ENCODE assay signal across 8 cellular contexts in the genomic region with DNA sequence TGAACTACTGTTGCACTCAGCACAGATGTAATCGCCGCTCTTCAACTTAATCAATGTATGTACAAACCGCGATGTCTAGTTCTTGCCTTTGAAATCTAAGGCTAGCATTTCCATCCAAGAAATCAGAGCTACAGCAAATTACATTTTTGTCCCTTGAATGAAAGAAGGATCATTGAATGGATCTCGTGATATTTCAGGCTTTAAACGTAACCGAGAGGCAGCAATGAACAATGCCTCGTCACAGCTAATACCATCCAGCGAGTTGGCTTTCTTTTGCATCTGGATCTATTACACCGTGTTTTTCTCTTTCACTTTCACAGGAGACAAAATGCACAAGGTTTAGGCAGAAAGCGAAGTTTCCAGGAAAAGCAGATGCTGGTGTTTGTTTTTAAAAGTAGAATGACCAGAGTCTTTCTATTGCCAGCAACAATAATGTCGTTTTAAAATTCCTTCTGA. TPM values are rescaled to one million over a fixed set of nuclear protein-coding genes. Genes with fewer than 3 reads are reported as not detected.
A peak's percentile ranks its signal among the peaks of the same experiment; 100 is the strongest.
DNase-seq lines count a peak whose midpoint lies in the region; ATAC-seq and TF ChIP-seq lines count a peak whose summit lies in the region.

No MANE protein-coding gene starts in this region.

- no peaks in the 10 kb centered on the region for H3K36me3 Mint-ChIP-seq in activated T-cell treated with anti-CD3 and anti-CD28 coated beads, Interleukin-2, amount 50 U/mL, for 4 hours (ENCODE audit: insufficient read depth)
- H3K36me3 Mint-ChIP-seq in IgD-negative memory B cell = no peaks in the 10 kb centered on the region
- no peaks in the 10 kb centered on the region for H3K36me3 Mint-ChIP-seq in activated naive CD8-positive, alpha-beta T cell treated with anti-CD3 and anti-CD28 coated beads, Interleukin-2, amount 10 ng/mL, durations not matched to agents 7 days and 5 days

- H3K27me3 ChIP-seq in iPS-18a (ENCODE audit: control insufficient read depth, insufficient read depth, low read length) (peaks cover 37% of the 10 kb centered on the region), smooth muscle cell (ENCODE audit: low read depth) (no peaks in the 10 kb centered on the region)

- peaks cover 55% of the 10 kb centered on the region for H3K79me2 ChIP-seq in smooth muscle cell (ENCODE audit: low read depth)

- no peaks in the 10 kb centered on the region for H3K36me3 ChIP-seq in iPS-18a (ENCODE audit: control insufficient read depth, low read depth, low read length)
- no peaks in the 10 kb centered on the region for H3K36me3 ChIP-seq in smooth muscle cell (ENCODE audit: low read depth)

- POLR2A ChIA-PET in activated naive CD8-positive, alpha-beta T cell treated with anti-CD3 and anti-CD28 coated beads, Interleukin-2, amount 10 ng/mL, durations not matched to agents 7 days and 5 days (lab: Charles Lee) = no interaction called here

- WGBS in smooth muscle cell (ENCODE audit: low lambda C conversion rate) = 3% methylated on average over 12 of the region's 12 CpGs

- H3K4me3 Mint-ChIP-seq in activated T-cell treated with anti-CD3 and anti-CD28 coated beads, Interleukin-2, amount 50 U/mL, for 4 hours = peak overlapping the region; percentile 70
- peak overlapping the region; percentile 27 to 85 (median 74) for H3K4me3 Mint-ChIP-seq in IgD-negative memory B cell
- H3K4me3 Mint-ChIP-seq in activated naive CD8-positive, alpha-beta T cell treated with anti-CD3 and anti-CD28 coated beads, Interleukin-2, amount 10 ng/mL, durations not matched to agents 7 days and 5 days = peak overlapping the region; percentile 87

- no peaks in the 10 kb centered on the region for H3K9me3 ChIP-seq in iPS-18a (ENCODE audit: control insufficient read depth, low read depth, low read length)
- no peaks in the 10 kb centered on the region for H3K9me3 ChIP-seq in smooth muscle cell (replicated peaks; ENCODE audit: low read depth)

- H3F3A ChIP-seq in smooth muscle cell (ENCODE audit: low read depth) = peaks cover 8% of the 10 kb centered on the region

- H3K27ac Mint-ChIP-seq in IgD-negative memory B cell = peak overlapping the region; percentile 85 to 96 (median 88)
- H3K27ac Mint-ChIP-seq in activated naive CD8-positive, alpha-beta T cell treated with anti-CD3 and anti-CD28 coated beads, Interleukin-2, amount 10 ng/mL, durations not matched to agents 7 days and 5 days = no peak overlapping the region

- H3K27ac ChIP-seq in iPS-18a (ENCODE audit: low read length) (no peak overlapping the region), smooth muscle cell (ENCODE audit: low read depth) (peak overlapping the region; percentile 82)

- no peak for DNase-seq in activated T-cell treated with anti-CD3 and anti-CD28 coated beads, Interleukin-2, amount 50 U/mL, for 4 hours
- DNase-seq in activated T-cell treated with anti-CD3 and anti-CD28 coated beads, Interleukin-2, amount 50 U/mL, for 48 hours = no peak
- DNase-seq in activated naive CD8-positive, alpha-beta T cell treated with anti-CD3 and anti-CD28 coated beads, Interleukin-2, amount 10 ng/mL, durations not matched to agents 7 days and 5 days = no peak
- DNase-seq in smooth muscle cell (lab: John Stamatoyannopoulos, UW; ENCODE audit: unreplicated experiment) (no peak), mucosa of gallbladder (ENCODE audit: low spot score) (no peak)

- peaks cover 40% of the 10 kb centered on the region for H3K4me1 Mint-ChIP-seq in activated T-cell treated with anti-CD3 and anti-CD28 coated beads, Interleukin-2, amount 50 U/mL, for 4 hours (ENCODE audit: low read depth)
- peaks cover 28 to 35% (median 28%) of the 10 kb centered on the region in 3 donors for H3K4me1 Mint-ChIP-seq in IgD-negative memory B cell
- peaks cover 37% of the 10 kb centered on the region for H3K4me1 Mint-ChIP-seq in activated naive CD8-positive, alpha-beta T cell treated with anti-CD3 and anti-CD28 coated beads, Interleukin-2, amount 10 ng/mL, durations not matched to agents 7 days and 5 days

- no peak for TF ChIP-seq CTCF in smooth muscle cell (IDR thresholded peaks at IDR 0.05; ENCODE audit: borderline replicate concordance, insufficient read depth, poor library complexity, severe bottlenecking)

- H3K4me1 ChIP-seq in iPS-18a (ENCODE audit: control insufficient read depth, low read depth, low read length) = peaks cover 64% of the 10 kb centered on the region
- H3K4me1 ChIP-seq in smooth muscle cell (ENCODE audit: low read depth) = peaks cover 55% of the 10 kb centered on the region

- H3K9ac ChIP-seq in iPS-18a (ENCODE audit: low read length) = peak overlapping the region; percentile 44
- H3K9ac ChIP-seq in smooth muscle cell (ENCODE audit: low read depth) = peak overlapping the region; percentile 70

- H3K9me3 Mint-ChIP-seq in activated T-cell treated with anti-CD3 and anti-CD28 coated beads, Interleukin-2, amount 50 U/mL, for 4 hours = no peaks in the 10 kb centered on the region
- H3K9me3 Mint-ChIP-seq in IgD-negative memory B cell = peaks cover 0 to 3% (median 0%) of the 10 kb centered on the region in 3 donors
- no peaks in the 10 kb centered on the region for H3K9me3 Mint-ChIP-seq in activated naive CD8-positive, alpha-beta T cell treated with anti-CD3 and anti-CD28 coated beads, Interleukin-2, amount 10 ng/mL, durations not matched to agents 7 days and 5 days

- no peaks in the 10 kb centered on the region for H4K20me1 ChIP-seq in smooth muscle cell (ENCODE audit: low read depth)

- H3K27me3 Mint-ChIP-seq in activated T-cell treated with anti-CD3 and anti-CD28 coated beads, Interleukin-2, amount 50 U/mL, for 4 hours (ENCODE audit: low read depth) = peaks cover 71% of the 10 kb centered on the region
- H3K27me3 Mint-ChIP-seq in IgD-negative memory B cell = peaks cover 51% of the 10 kb centered on the region
- peaks cover 76% of the 10 kb centered on the region for H3K27me3 Mint-ChIP-seq in activated naive CD8-positive, alpha-beta T cell treated with anti-CD3 and anti-CD28 coated beads, Interleukin-2, amount 10 ng/mL, durations not matched to agents 7 days and 5 days

- peak; percentile 32 to 45 for ATAC-seq in activated T-cell treated with anti-CD3 and anti-CD28 coated beads, Interleukin-2, amount 50 U/mL, for 4 hours
- ATAC-seq in activated naive CD8-positive, alpha-beta T cell treated with anti-CD3 and anti-CD28 coated beads, Interleukin-2, amount 10 ng/mL, durations not matched to agents 7 days and 5 days (ENCODE audit: low read depth) = peak; percentile 41
- no peak for ATAC-seq in HG02870 (IDR thresholded peaks at IDR 0.05; ENCODE audit: unreplicated experiment)

- H3K4me3 ChIP-seq in iPS-18a (ENCODE audit: low read length) = peak overlapping the region; percentile 81
- H3K4me3 ChIP-seq in smooth muscle cell = peak overlapping the region; percentile 61

- H3K4me2 ChIP-seq in smooth muscle cell = peak overlapping the region; percentile 98

- H2AFZ ChIP-seq in smooth muscle cell (ENCODE audit: low read depth) = peak overlapping the region; percentile 86

RNA-seq across cellular contexts. Expression of a gene that starts 5.5 kb away (rescaled TPM):
- total RNA-seq in activated T-cell treated with anti-CD3 and anti-CD28 coated beads, Interleukin-2, amount 50 U/mL, for 4 hours = not detected
- polyA plus RNA-seq in IgD-negative memory B cell (not detected), smooth muscle cell (0.50 and 0.53 TPM in 2 replicates)
- under 1 TPM; 0.09 to 0.58 TPM for total RNA-seq in activated naive CD8-positive, alpha-beta T cell treated with anti-CD3 and anti-CD28 coated beads, Interleukin-2, amount 10 ng/mL, durations not matched to agents 7 days and 5 days
- total RNA-seq in smooth muscle cell (1.2 and 1.8 TPM in 2 replicates), mucosa of gallbladder (1.2 TPM)

RNA-seq across cellular contexts. Expression of a gene that starts 14.0 kb away (rescaled TPM):
- total RNA-seq in activated T-cell treated with anti-CD3 and anti-CD28 coated beads, Interleukin-2, amount 50 U/mL, for 4 hours = 10 to 100 TPM; 28.6 to 30.6 (median 29.4) TPM
- polyA plus RNA-seq in IgD-negative memory B cell = 8.7 TPM
- 10 to 100 TPM; 50.0 to 58.0 TPM for total RNA-seq in activated naive CD8-positive, alpha-beta T cell treated with anti-CD3 and anti-CD28 coated beads, Interleukin-2, amount 10 ng/mL, durations not matched to agents 7 days and 5 days
- total RNA-seq in smooth muscle cell = 43.6 and 44.6 TPM in 2 replicates
- 6.8 and 10.8 TPM in 2 replicates for polyA plus RNA-seq in smooth muscle cell
- 33.0 TPM for total RNA-seq in mucosa of gallbladder
